Comparison of ENCODE assay signal across 1 cellular context in genomic region chr1:40389871-40390560, GRCh38.
TF ChIP-seq lines count a peak whose summit lies in the region.

No MANE protein-coding gene starts in this region.

TF ChIP-seq in HepG2, 621 proteins besides CTCF, POLR2A, EP300 and RAD21 (continued from another document):
- TF ChIP-seq ZHX2 (IDR thresholded peaks at IDR 0.05; ENCODE audit: low read depth) (no peak), ZHX2 (CRISPR knock-in tag; IDR thresholded peaks at IDR 0.05; ENCODE audit: borderline replicate concordance) (no peak), PAWR (CRISPR knock-in tag; IDR thresholded peaks at IDR 0.05; ENCODE audit: borderline replicate concordance) (no peak), SIN3B (IDR thresholded peaks at IDR 0.05; ENCODE audit: low read length) (no peak), GPN1 (CRISPR knock-in tag; IDR thresholded peaks at IDR 0.05; ENCODE audit: borderline replicate concordance) (no peak), ZNF850 (CRISPR knock-in tag; conservative IDR thresholded peaks at IDR 0.05) (no peak), MLXIP (CRISPR knock-in tag; IDR thresholded peaks at IDR 0.05; ENCODE audit: borderline replicate concordance) (no peak), CSRNP2 (CRISPR knock-in tag; conservative IDR thresholded peaks at IDR 0.05; ENCODE audit: low read depth) (no peak), ZBED4 (CRISPR knock-in tag; IDR thresholded peaks at IDR 0.05; ENCODE audit: borderline replicate concordance) (no peak), HIVEP1 (CRISPR knock-in tag; IDR thresholded peaks at IDR 0.05) (no peak), ZNF12 (CRISPR knock-in tag; IDR thresholded peaks at IDR 0.05) (no peak; the same call in 1 of the 2 replicates), ZNF639 (CRISPR knock-in tag; conservative IDR thresholded peaks at IDR 0.05) (no peak), ZMYM2 (CRISPR knock-in tag; IDR thresholded peaks at IDR 0.05) (no peak), ZNF570 (CRISPR knock-in tag; IDR thresholded peaks at IDR 0.05; ENCODE audit: borderline replicate concordance) (no peak), ISL2 (CRISPR knock-in tag; IDR thresholded peaks at IDR 0.05) (peak; percentile 77)
